9 cellular contexts compared by ENCODE assay signal in genomic region chr16:21673469-21673868, GRCh38. TPM values are rescaled to one million over a fixed set of nuclear protein-coding genes. Genes with fewer than 3 reads are reported as not detected.
"Had no signal": no experiment of that assay in that cellular context is flagged by ENCODE, and none has a peak within 500 bp of the region (broad histone marks: within the 10 kb centered on the region; RNA-seq: fewer than 3 reads in every experiment).

No MANE protein-coding gene starts in this region.

- H3K9ac ChIP-seq: KMS-11 had no signal

- H3K4me2 ChIP-seq: KMS-11 had no signal

- H3K4me3 Mint-ChIP-seq: IgD-negative memory B cell had no signal

- H3K27ac Mint-ChIP-seq: IgD-negative memory B cell had no signal

- H3K4me1 Mint-ChIP-seq: IgD-negative memory B cell had no signal

- DNase-seq: IMR-90, KBM-7, KG1 had no signal

- FAIRE-seq: HTR-8/SVneo had no signal

- H3K27ac ChIP-seq: HL-60, KMS-11 had no signal

- H3K36me3 Mint-ChIP-seq: IgD-negative memory B cell had no signal

- H3K9me3 Mint-ChIP-seq: IgD-negative memory B cell had no signal

RNA-seq across cellular contexts. Expression of gene OTOA, which starts 9.7 kb away (rescaled TPM):
- total RNA-seq: IMR-90 had no signal
- polyA plus RNA-seq: IgD-negative memory B cell had no signal

RNA-seq across cellular contexts. Expression of gene IGSF6, which starts 21.1 kb away (rescaled TPM):
- total RNA-seq: HT-29, HT1080, IMR-90 had no signal
- polyA plus RNA-seq: IMR-90 had no signal
